1 cellular context compared by ENCODE assay signal in genomic region chr6:6633898-6634734, GRCh38.
TF ChIP-seq lines count a peak whose summit lies in the region.

No MANE protein-coding gene starts in this region.

TF ChIP-seq in K562, 482 proteins besides CTCF, POLR2A, EP300 and RAD21 (continued from another document):
- TF ChIP-seq, protein P1, sequence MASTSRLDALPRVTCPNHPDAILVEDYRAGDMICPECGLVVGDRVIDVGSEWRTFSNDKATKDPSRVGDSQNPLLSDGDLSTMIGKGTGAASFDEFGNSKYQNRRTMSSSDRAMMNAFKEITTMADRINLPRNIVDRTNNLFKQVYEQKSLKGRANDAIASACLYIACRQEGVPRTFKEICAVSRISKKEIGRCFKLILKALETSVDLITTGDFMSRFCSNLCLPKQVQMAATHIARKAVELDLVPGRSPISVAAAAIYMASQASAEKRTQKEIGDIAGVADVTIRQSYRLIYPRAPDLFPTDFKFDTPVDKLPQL (IDR thresholded peaks at IDR 0.05; ENCODE audit: extremely low read depth, insufficient read length), result no peak
- TF ChIP-seq NCOA6 (IDR thresholded peaks at IDR 0.05), result no peak
- TF ChIP-seq BACH1 (tag; IDR thresholded peaks at IDR 0.05), result peak; percentile 97
- TF ChIP-seq, protein P2, sequence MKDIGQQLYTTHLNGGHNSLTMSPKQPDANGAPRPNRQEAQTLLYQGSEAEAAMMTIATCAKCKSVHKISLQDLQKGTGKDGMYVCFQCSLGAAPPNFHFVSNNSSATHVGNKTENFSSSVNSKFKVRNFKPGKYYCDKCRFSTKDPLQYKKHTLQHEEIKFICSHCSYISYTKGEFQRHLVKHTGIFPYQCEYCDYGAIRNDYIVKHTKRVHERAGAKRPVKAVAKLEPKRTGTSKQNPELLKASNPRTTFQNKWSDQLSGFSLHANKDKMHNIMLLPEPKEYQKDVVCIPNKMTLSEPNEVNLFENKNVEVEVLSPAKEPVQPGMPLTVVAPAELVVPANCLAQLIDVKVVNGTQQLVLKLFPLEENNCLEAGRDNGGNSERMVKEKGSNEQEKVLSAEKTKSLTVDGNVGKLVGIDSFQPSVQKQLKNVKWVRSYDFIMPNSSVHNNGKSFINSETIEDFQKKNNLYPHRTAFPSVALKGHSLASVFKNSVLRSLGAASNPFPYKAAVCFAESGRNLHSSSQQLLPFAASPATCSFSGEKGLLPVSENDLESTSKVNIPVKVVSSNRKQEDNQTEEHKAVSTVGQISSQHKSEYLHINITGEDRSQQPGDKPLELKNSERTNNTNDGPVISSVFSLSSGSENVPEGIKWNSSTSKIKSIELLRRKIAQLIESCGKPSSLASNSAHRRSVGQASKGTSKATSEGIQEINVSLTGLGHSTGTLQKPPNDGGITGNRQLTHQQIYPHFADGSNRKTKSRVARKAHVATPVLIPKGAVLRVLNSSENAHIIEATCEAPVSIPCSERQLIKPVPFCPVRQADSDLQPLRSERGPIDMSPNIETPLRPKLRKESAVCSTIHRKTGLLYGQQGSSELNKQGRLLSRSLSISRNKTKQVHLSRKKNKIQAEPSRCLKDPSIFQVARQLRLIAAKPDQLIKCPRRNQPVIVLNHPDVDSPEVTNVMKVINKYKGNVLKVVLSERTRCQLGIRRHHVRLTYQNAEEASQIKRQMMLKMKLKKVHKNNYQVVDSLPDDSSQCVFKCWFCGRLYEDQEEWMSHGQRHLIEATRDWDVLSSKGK (CRISPR knock-in tag; IDR thresholded peaks at IDR 0.05), result no peak
- TF ChIP-seq SP2 (IDR thresholded peaks at IDR 0.05; ENCODE audit: extremely low read depth, low read depth, low read length, poor library complexity, severe bottlenecking), result no peak
- peak; percentile 93 for TF ChIP-seq MAFG (tag; conservative IDR thresholded peaks at IDR 0.05)
- TF ChIP-seq NFE2L1 (tag; IDR thresholded peaks at IDR 0.05; ENCODE audit: borderline replicate concordance, low read depth), result peak; percentile 64; the same call in 1 of the 2 replicates
- no peak for TF ChIP-seq FIP1L1 (IDR thresholded peaks at IDR 0.05; ENCODE audit: low read depth, low read length, poor library complexity, severe bottlenecking)
- TF ChIP-seq BRD9 (IDR thresholded peaks at IDR 0.05; ENCODE audit: low read depth, partially characterized antibody), result no peak
- TF ChIP-seq, protein P3, sequence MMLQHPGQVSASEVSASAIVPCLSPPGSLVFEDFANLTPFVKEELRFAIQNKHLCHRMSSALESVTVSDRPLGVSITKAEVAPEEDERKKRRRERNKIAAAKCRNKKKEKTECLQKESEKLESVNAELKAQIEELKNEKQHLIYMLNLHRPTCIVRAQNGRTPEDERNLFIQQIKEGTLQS (IDR thresholded peaks at IDR 0.05), result 0 out of 2 replicates have a peak, but pooled peaks have one; percentile 12
- TF ChIP-seq, protein P3 (CRISPR knock-in tag; conservative IDR thresholded peaks at IDR 0.05), result no peak
- TF ChIP-seq LCOR (CRISPR knock-in tag; IDR thresholded peaks at IDR 0.05), result no peak
- 0 out of 4 replicates have a peak, but pooled peaks of 1 of the 2 experiments have one; percentile 24 for TF ChIP-seq NRF1 (conservative IDR thresholded peaks at IDR 0.05 in 1 of 2, IDR thresholded peaks at IDR 0.05 in 1 of 2)
- peak; percentile 79 for TF ChIP-seq MAFF (IDR thresholded peaks at IDR 0.05; ENCODE audit: low read length)
- TF ChIP-seq ZNF316 (IDR thresholded peaks at IDR 0.05), result peak; percentile 80
- peak in 1 of 2 experiments; percentile 34; a peak in 1 of 4 replicates for TF ChIP-seq SRF (CRISPR knock-in tag; IDR thresholded peaks at IDR 0.05)
- no peak for TF ChIP-seq CEBPG (CRISPR knock-in tag; IDR thresholded peaks at IDR 0.05)
- TF ChIP-seq CEBPG (tag; conservative IDR thresholded peaks at IDR 0.05 in 1 of 2, IDR thresholded peaks at IDR 0.05 in 1 of 2), result peak; percentile 64 to 69
- 0 out of 2 replicates have a peak, but pooled peaks have one; percentile 65 for TF ChIP-seq ATF4 (CRISPR knock-in tag; IDR thresholded peaks at IDR 0.05)
- no peak for TF ChIP-seq EZH2 (IDR thresholded peaks at IDR 0.05; ENCODE audit: borderline replicate concordance, low read depth, low read length)
- peak; percentile 84 for TF ChIP-seq C11orf30 (IDR thresholded peaks at IDR 0.05; ENCODE audit: low read depth)
- 0 out of 4 replicates have a peak, but pooled peaks of 1 of the 2 experiments have one; percentile 22 for TF ChIP-seq RCOR1 (IDR thresholded peaks at IDR 0.05; ENCODE audit: borderline replicate concordance in 1 of 2, low read depth in 2 of 2, low read length in 2 of 2)
- TF ChIP-seq TFE3 (CRISPR knock-in tag; IDR thresholded peaks at IDR 0.05), result no peak
- TF ChIP-seq ASH1L (IDR thresholded peaks at IDR 0.05; ENCODE audit: borderline replicate concordance, low read depth, partially characterized antibody), result no peak
- TF ChIP-seq CTBP1 (IDR thresholded peaks at IDR 0.05; ENCODE audit: borderline replicate concordance), result peak; percentile 52
- peak; percentile 69 for TF ChIP-seq MAFK (IDR thresholded peaks at IDR 0.05; ENCODE audit: low read length)
- TF ChIP-seq CEBPB (tag; IDR thresholded peaks at IDR 0.05), result no peak
- TF ChIP-seq MECOM (CRISPR knock-in tag; IDR thresholded peaks at IDR 0.05), result no peak; the same call in 1 of the 2 replicates
